In the genomic region with DNA sequence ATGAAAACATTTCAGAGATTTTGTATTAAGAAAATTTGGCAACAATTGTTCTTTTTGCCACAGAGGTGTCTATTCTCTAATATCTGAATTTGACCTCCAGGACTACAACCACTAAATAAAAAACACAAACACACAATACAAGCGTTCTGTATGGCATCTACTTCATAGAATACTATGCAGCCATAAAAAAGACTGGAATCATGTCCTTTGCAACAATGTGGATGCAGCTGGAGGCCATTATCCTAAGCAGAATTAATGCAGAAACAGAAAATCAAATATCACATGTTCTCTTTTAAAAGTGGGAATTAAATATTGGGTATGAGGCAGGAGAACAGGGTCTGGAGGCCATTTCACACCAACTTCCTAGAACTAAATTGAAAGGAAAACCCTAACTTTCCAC, we compare ENCODE assay signal across 31 cellular contexts. TPM values are rescaled to one million over a fixed set of nuclear protein-coding genes. Genes with fewer than 3 reads are reported as not detected.
DNase-seq lines count a peak whose midpoint lies in the region; ATAC-seq, FAIRE-seq and TF ChIP-seq lines count a peak whose summit lies in the region.
"Had no signal": no experiment of that assay in that cellular context is flagged by ENCODE, and none has a peak within 500 bp of the region (broad histone marks: within the 10 kb centered on the region; RNA-seq: fewer than 3 reads in every experiment).

No MANE protein-coding gene starts in this region.

- peaks cover 0 to 15% of the 10 kb centered on the region in 2 experiments; a peak in 3 of 5 replicates for H3K4me1 ChIP-seq in K562 (replicated peaks in 1 of 2; ENCODE audit: control insufficient read depth in 2 of 2, insufficient read depth in 2 of 2, low read length in 2 of 2)
- H3K4me1 ChIP-seq: BE2C; BLaER1; BLaER1 treated with 17β-estradiol and CSF1 and Interleukin-3, amounts not matched to agents 10 nM and 100 nM; Caco-2 had no signal

- no peak overlapping the region for H3K4me2 ChIP-seq in K562 (ENCODE audit: insufficient read depth, low read length)
- H3K4me2 ChIP-seq: A549; BLaER1; BLaER1 treated with 17β-estradiol and CSF1 and Interleukin-3, amounts not matched to agents 10 nM and 100 nM had no signal

- no peak overlapping the region for H3K27ac ChIP-seq in K562 (ENCODE audit: extremely low read depth, low read depth, low read length)
- H3K27ac ChIP-seq: 22Rv1; A549; BLaER1; BLaER1 treated with 17β-estradiol and CSF1 and Interleukin-3, amounts not matched to agents 10 nM and 100 nM had no signal

- H3K9me3 Mint-ChIP-seq in neural crest cell: peaks cover 3% of the 10 kb centered on the region
- H3K9me3 Mint-ChIP-seq: CD4-positive, CD25-positive, alpha-beta regulatory T cell; CD8-positive, alpha-beta memory T cell had no signal

- peak overlapping the region; percentile 43 for H3K27ac Mint-ChIP-seq in neural crest cell (ENCODE audit: unreplicated experiment)
- H3K27ac Mint-ChIP-seq: B cell; CD14-positive monocyte; CD4-positive, alpha-beta T cell; CD4-positive, CD25-positive, alpha-beta regulatory T cell; CD8-positive, alpha-beta memory T cell; CD8-positive, alpha-beta T cell had no signal

- peaks cover 9% of the 10 kb centered on the region for H3K4me1 Mint-ChIP-seq in neural crest cell
- H3K4me1 Mint-ChIP-seq: CD14-positive monocyte had no signal

- BruUV-seq in K562 (replicated peaks; lab: Mats Ljungman, UMichigan): no TSS peak

- intact Hi-C loops in K562 (cut with micrococcal nuclease): no loop called here

- peaks cover 10% of the 10 kb centered on the region for H3K79me2 ChIP-seq in K562 (ENCODE audit: control insufficient read depth, insufficient read depth, low read length)

- 67% methylated on average over 1 of the region's 1 CpG for WGBS in K562 (ENCODE audit: insufficient coverage, low coverage, missing lambda C conversion rate)

- TF ChIP-seq POLR2A in K562 (conservative IDR thresholded peaks at IDR 0.05): no peak

- H3K4me3 Mint-ChIP-seq in neural crest cell: no peak overlapping the region
- H3K4me3 Mint-ChIP-seq: B cell; CD14-positive monocyte; CD4-positive, alpha-beta memory T cell; CD4-positive, alpha-beta T cell; CD4-positive, CD25-positive, alpha-beta regulatory T cell; CD8-positive, alpha-beta memory T cell; CD8-positive, alpha-beta T cell had no signal

- TF ChIP-seq EP300 in K562 (IDR thresholded peaks at IDR 0.05; ENCODE audit: low read length): no peak

- no peak for FAIRE-seq in K562 (lab: Jason Lieb, UNC)
- FAIRE-seq: A204.1, A549, D721Med had no signal

- no peaks in the 10 kb centered on the region for H3K9me1 ChIP-seq in K562 (ENCODE audit: control insufficient read depth, insufficient read depth, low read length)

- no peak overlapping the region for H3K9ac ChIP-seq in K562 (ENCODE audit: insufficient read depth in 1 of 2, low read depth in 2 of 2, low read length in 2 of 2)
- H3K9ac ChIP-seq: BLaER1; BLaER1 treated with 17β-estradiol and CSF1 and Interleukin-3, amounts not matched to agents 10 nM and 100 nM had no signal

- H3K9me3 ChIP-seq in K562 (replicated peaks; ENCODE audit: control insufficient read depth, insufficient read depth, low read depth, low read length): no peaks in the 10 kb centered on the region
- H3K9me3 ChIP-seq: A549, BE2C, Caco-2 had no signal

- H3K4me3 ChIP-seq in K562: no peak overlapping the region
- H3K4me3 ChIP-seq: A549; BLaER1 treated with 17β-estradiol and CSF1 and Interleukin-3, amounts not matched to agents 10 nM and 100 nM had no signal

- DNase-seq in K562 (ENCODE audit: extremely low read depth in 1 of 4, low spot score in 3 of 4) (no peak), neural crest cell (ENCODE audit: low read depth, low spot score) (no peak), hypothalamus (lab: John Stamatoyannopoulos, UW) (no peak), DMS79 treated with DMSO at 0.1 percent for 48 hours (lab: John Stamatoyannopoulos, UW) (no peak)
- DNase-seq: 8988T; ACHN; AML-193; BE2C; C1 segment of cervical spinal cord; Caco-2; Calu3; CD4-positive, alpha-beta memory T cell; CD4-positive, alpha-beta T cell; CD4-positive, CD25-positive, alpha-beta regulatory T cell; CD8-positive, alpha-beta memory T cell; CD8-positive, alpha-beta T cell; COR-L47; DMS 273 treated with DMSO at 0.1 percent for 48 hours; DMS153; DMS53; DMS79; DND-41; EL had no signal

- no peaks in the 10 kb centered on the region for H3K27me3 Mint-ChIP-seq in neural crest cell (ENCODE audit: low read depth)
- H3K27me3 Mint-ChIP-seq: B cell; CD4-positive, alpha-beta memory T cell; CD4-positive, alpha-beta T cell; CD4-positive, CD25-positive, alpha-beta regulatory T cell; CD8-positive, alpha-beta memory T cell had no signal

- POLR2A ChIA-PET in K562 (lab: Yijun Ruan, JAX): no interaction called here

- no peak overlapping the region for H2AFZ ChIP-seq in K562 (ENCODE audit: low read depth, low read length)

- TF ChIP-seq RAD21 in K562 (CRISPR knock-in tag; conservative IDR thresholded peaks at IDR 0.05 in 1 of 2, IDR thresholded peaks at IDR 0.05 in 1 of 2): no peak

- in situ Hi-C loops in K562 (cut with MboI): no loop called here

- peaks cover 19% of the 10 kb centered on the region; the same call in 2 of the 3 replicates for H3K36me3 ChIP-seq in K562 (ENCODE audit: control insufficient read depth, insufficient read depth, low read length)
- H3K36me3 ChIP-seq: BE2C had no signal

- CTCF ChIA-PET in K562 (lab: Yijun Ruan, JAX; ENCODE audit: low intra/inter-chr PET ratio): no interaction called here

- TF ChIP-seq CTCF in K562 (IDR thresholded peaks at IDR 0.05 in 2 of 3, conservative IDR thresholded peaks at IDR 0.05 in 1 of 3; ENCODE audit: insufficient read depth in 2 of 3, low read depth in 1 of 3, low read length in 3 of 3) (no peak), neural crest cell (conservative IDR thresholded peaks at IDR 0.05) (no peak)

- no peaks in the 10 kb centered on the region for H4K20me1 ChIP-seq in K562 (replicated peaks; ENCODE audit: control insufficient read depth, insufficient read depth, low read length)
- H4K20me1 ChIP-seq: BLaER1; BLaER1 treated with 17β-estradiol and CSF1 and Interleukin-3, amounts not matched to agents 10 nM and 100 nM had no signal

- peaks cover 17% of the 10 kb centered on the region for H3K36me3 Mint-ChIP-seq in neural crest cell (ENCODE audit: low read depth)

- H3K27me3 ChIP-seq in K562 (ENCODE audit: control insufficient read depth in 2 of 2, insufficient read depth in 2 of 2, low read length in 2 of 2): no peaks in the 10 kb centered on the region
- H3K27me3 ChIP-seq: BE2C; BLaER1; BLaER1 treated with 17β-estradiol and CSF1 and Interleukin-3, amounts not matched to agents 10 nM and 100 nM had no signal

- no peak for ATAC-seq in K562
- ATAC-seq: A549; CD8-positive, alpha-beta T cell had no signal

TF ChIP-seq in K562, 482 proteins besides CTCF, POLR2A, EP300 and RAD21:
- TF ChIP-seq RBM25 (IDR thresholded peaks at IDR 0.05; ENCODE audit: low read depth, low read length, severe bottlenecking) (peak; percentile 55), HMG20A (CRISPR knock-in tag; conservative IDR thresholded peaks at IDR 0.05) (no peak), ZNF146 (CRISPR knock-in tag; IDR thresholded peaks at IDR 0.05; ENCODE audit: unreplicated experiment) (peak; percentile 70), RBFOX2 (IDR thresholded peaks at IDR 0.05; ENCODE audit: low read depth, low read length) (no peak), SMARCA5 (IDR thresholded peaks at IDR 0.05) (no peak), MAZ (CRISPR knock-in tag; conservative IDR thresholded peaks at IDR 0.05 in 1 of 2, IDR thresholded peaks at IDR 0.05 in 1 of 2) (no peak)

RNA-seq across cellular contexts. Expression of a gene that starts 19.5 kb away (rescaled TPM):
- 36.2 and 70.5 TPM in 2 replicates for total RNA-seq in K562 (2011; cell fraction: chromatin; rRNA removed; ENCODE audit: low replicate concordance)
- 12.8 and 19.2 TPM in 2 replicates for total RNA-seq in K562 (2011; cell fraction: nucleolus; rRNA removed)
- 30.2 and 31.1 TPM in 2 replicates for total RNA-seq in K562 (2011; cell fraction: nucleoplasm; rRNA removed)
- total RNA-seq in K562 (2014; rRNA removed) (13.5 and 17.5 TPM in 2 replicates), K562 (2014; rRNA removed; fragmentation: Illumina TruSeq; extraction: Trizol) (23.8 and 24.6 TPM in 2 replicates), K562 (2015; rRNA removed; fragmentation: Illumina TruSeq; extraction: Trizol) (22.6 and 22.7 TPM in 2 replicates), K562 (2021) (20.5 and 21.3 TPM in 2 replicates), neural crest cell (20.4 and 20.5 TPM in 2 replicates)
- polyA plus RNA-seq in K562 (2011; rRNA removed) (27.1 and 36.5 TPM in 2 replicates), K562 (2014; fragmentation: Illumina TruSeq; extraction: Trizol) (20.3 and 21.7 TPM in 2 replicates), K562 (2014; fragmentation: Nextera tagmentation; extraction: Ambion mirVana) (10 to 100 TPM; 18.3 to 31.5 TPM), K562 (2014; rRNA removed) (17.6 and 23.2 TPM in 2 replicates)
- 14.3 and 17.6 TPM in 2 replicates for polyA plus RNA-seq in K562 (2011; cell fraction: cytosol; rRNA removed)
- polyA plus RNA-seq in K562 (2011; cell fraction: nucleus; rRNA removed): 33.7 and 36.3 TPM in 2 replicates
- 14.2 and 15.0 TPM in 2 replicates for polyA plus RNA-seq in K562 (2012)
- 41.6 and 43.3 TPM in 2 replicates for polyA minus RNA-seq in K562 (2011; rRNA and poly(A)+ RNA removed)
- 12.9 and 19.3 TPM in 2 replicates for polyA minus RNA-seq in K562 (2011; cell fraction: cytosol; rRNA and poly(A)+ RNA removed)
- polyA minus RNA-seq in K562 (2011; cell fraction: nucleus; rRNA and poly(A)+ RNA removed): 17.6 and 21.2 TPM in 2 replicates

RNA-seq across cellular contexts. Expression of a gene that starts 47.7 kb away (rescaled TPM):
- 45.2 and 99.1 TPM in 2 replicates for total RNA-seq in K562 (2011; cell fraction: chromatin; rRNA removed; ENCODE audit: low replicate concordance)
- 30.7 and 34.7 TPM in 2 replicates for total RNA-seq in K562 (2011; cell fraction: nucleolus; rRNA removed)
- total RNA-seq in K562 (2011; cell fraction: nucleoplasm; rRNA removed): 57.9 and 59.7 TPM in 2 replicates
- total RNA-seq in K562 (2014; rRNA removed) (104 and 125 TPM in 2 replicates), K562 (2014; rRNA removed; fragmentation: Illumina TruSeq; extraction: Trizol) (216 and 262 TPM in 2 replicates), K562 (2015; rRNA removed; fragmentation: Illumina TruSeq; extraction: Trizol) (159 and 171 TPM in 2 replicates), K562 (2021) (148 and 162 TPM in 2 replicates), neural crest cell (70.8 and 77.7 TPM in 2 replicates)
- polyA plus RNA-seq in K562 (2011; rRNA removed) (176 and 298 TPM in 2 replicates), K562 (2014; fragmentation: Illumina TruSeq; extraction: Trizol) (243 and 269 TPM in 2 replicates), K562 (2014; fragmentation: Nextera tagmentation; extraction: Ambion mirVana) (100 to 1,000 TPM; 369 to 384 TPM), K562 (2014; rRNA removed) (217 and 244 TPM in 2 replicates)
- polyA plus RNA-seq in K562 (2011; cell fraction: cytosol; rRNA removed): 44.8 and 95.3 TPM in 2 replicates
- polyA plus RNA-seq in K562 (2011; cell fraction: nucleus; rRNA removed): 22.2 and 34.5 TPM in 2 replicates
- 157 and 173 TPM in 2 replicates for polyA plus RNA-seq in K562 (2012)
- polyA minus RNA-seq in K562 (2011; rRNA and poly(A)+ RNA removed): 190 and 212 TPM in 2 replicates
- 43.4 and 67.5 TPM in 2 replicates for polyA minus RNA-seq in K562 (2011; cell fraction: cytosol; rRNA and poly(A)+ RNA removed)
- polyA minus RNA-seq in K562 (2011; cell fraction: nucleus; rRNA and poly(A)+ RNA removed): 25.4 and 46.1 TPM in 2 replicates
